Comparison of ENCODE assay signal across 14 cellular contexts in the genomic region with DNA sequence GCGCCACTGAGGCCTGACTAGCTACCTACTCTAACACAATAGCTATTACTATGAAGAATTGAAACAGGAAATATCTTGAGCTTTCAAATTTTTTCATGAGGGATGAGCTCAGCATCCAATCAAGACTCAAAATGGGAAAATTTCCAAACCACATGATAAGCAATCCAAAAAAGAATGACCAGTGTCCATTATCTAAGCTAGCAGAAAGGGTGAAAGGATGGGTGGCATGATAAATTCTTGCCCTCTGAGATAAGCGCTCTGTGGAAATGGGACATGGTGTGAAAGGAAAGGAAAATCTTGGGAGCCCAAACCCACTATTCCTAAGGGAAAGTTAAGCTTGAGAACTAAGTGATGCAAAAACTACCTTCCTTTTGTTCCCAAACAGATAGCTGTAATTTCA.
"Had no signal": no experiment of that assay in that cellular context is flagged by ENCODE, and none has a peak within 500 bp of the region (broad histone marks: within the 10 kb centered on the region; RNA-seq: fewer than 3 reads in every experiment).

No MANE protein-coding gene starts in this region.

- H3K9me3 ChIP-seq: colonic mucosa, gastrocnemius medialis, stomach, thoracic aorta had no signal

- H3K36me3 ChIP-seq: colonic mucosa, gastrocnemius medialis, neural progenitor cell, stomach, thoracic aorta, WERI-Rb-1 had no signal

- H3K9ac ChIP-seq: neural progenitor cell, parathyroid adenoma had no signal

- H3K4me1 ChIP-seq: colonic mucosa, gastrocnemius medialis, neural progenitor cell, parathyroid adenoma had no signal

- H3K4me2 ChIP-seq: neural progenitor cell had no signal

- ATAC-seq: activated CD8-positive, alpha-beta T cell treated with anti-CD3 and anti-CD28 coated beads, Interleukin-2, amount 10 ng/mL, durations not matched to agents 7 days and 5 days; gastrocnemius medialis had no signal

- H3K4me3 ChIP-seq: colonic mucosa, gastrocnemius medialis, neural progenitor cell, stomach, thoracic aorta had no signal

- H3K27me3 ChIP-seq: colonic mucosa, gastrocnemius medialis, neural progenitor cell, stomach had no signal

- DNase-seq: activated CD4-positive, alpha-beta T cell treated with anti-CD3 and anti-CD28 coated beads for 4 hours; activated CD8-positive, alpha-beta T cell treated with anti-CD3 and anti-CD28 coated beads, Interleukin-2, amount 10 ng/mL, durations not matched to agents 7 days and 5 days; activated naive CD4-positive, alpha-beta T cell; colonic mucosa; gastrocnemius medialis; kidney; retina; stimulated activated CD4-positive, alpha-beta T cell treated with anti-CD3 and anti-CD28 coated beads, Interleukin-15, amount 100 ng/mL, for 24 hours; stimulated activated CD4-positive, alpha-beta T cell treated with anti-CD3 and anti-CD28 coated beads, Interleukin-4, amount 100 ng/mL, for 4 hours; stomach; WERI-Rb-1 had no signal

- H2AFZ ChIP-seq: neural progenitor cell, parathyroid adenoma had no signal

- H3K79me2 ChIP-seq: parathyroid adenoma had no signal

- H3K27ac ChIP-seq: colonic mucosa, gastrocnemius medialis, neural progenitor cell, parathyroid adenoma, stomach, thoracic aorta, WERI-Rb-1 had no signal
